1 cellular context compared by ENCODE assay signal in the genomic region with DNA sequence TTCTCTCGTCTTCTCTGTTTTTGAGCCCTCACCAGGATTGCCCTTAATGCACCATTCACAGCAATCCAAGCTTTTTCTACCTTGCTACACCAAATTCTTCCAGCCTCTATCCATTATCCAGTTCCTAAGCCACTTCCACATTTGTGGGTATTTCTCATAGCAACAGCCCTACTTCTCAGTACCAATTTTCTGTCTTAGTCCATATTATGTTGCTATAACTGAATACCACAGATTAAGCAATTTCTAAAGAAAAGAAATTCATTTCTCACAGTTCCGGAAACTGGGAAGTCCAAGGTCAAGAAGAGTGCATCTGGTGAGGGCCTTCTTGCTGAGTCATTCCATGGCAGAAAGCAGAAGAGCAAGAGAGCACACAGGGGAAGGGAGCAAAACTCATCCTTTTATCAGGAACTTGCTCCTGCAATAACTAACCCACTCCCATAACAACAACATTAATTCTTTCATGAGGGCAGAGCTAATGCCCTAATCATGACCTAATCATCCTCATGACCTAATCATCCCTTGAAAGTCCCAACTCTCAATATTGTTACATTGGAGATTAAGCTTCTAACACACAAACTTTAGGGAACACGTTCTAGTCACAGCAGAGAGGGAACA.
TF ChIP-seq lines count a peak whose summit lies in the region.

No MANE protein-coding gene starts in this region.

TF ChIP-seq in GM12878, 131 proteins besides CTCF, POLR2A, EP300 and RAD21:
- TF ChIP-seq MYB (IDR thresholded peaks at IDR 0.05; ENCODE audit: borderline replicate concordance, low read depth, low read length) (no peak), RUNX3 (IDR thresholded peaks at IDR 0.05; ENCODE audit: low read length) (peak; percentile 17; the same call in 1 of the 2 replicates), SKIL (IDR thresholded peaks at IDR 0.05; ENCODE audit: low read depth, poor library complexity, severe bottlenecking) (no peak)
